ENCODE assay signal across 7 cellular contexts in genomic region chr3:47142536-47142935, GRCh38. TPM values are rescaled to one million over a fixed set of nuclear protein-coding genes. Genes with fewer than 3 reads are reported as not detected.
DNase-seq lines count a peak whose midpoint lies in the region; ATAC-seq, FAIRE-seq and TF ChIP-seq lines count a peak whose summit lies in the region.
"Not testable (repeated sequence)": the region's sequence is repeated elsewhere in the genome, so short reads cannot be mapped to it uniquely, and the experiment has no call there.

No MANE protein-coding gene starts in this region.

- intact Hi-C loops in OCI-LY7 (cut with micrococcal nuclease; ENCODE audit: unreplicated experiment); GM12878 (cut with micrococcal nuclease; ENCODE audit: unreplicated experiment); HepG2 (cut with micrococcal nuclease; ENCODE audit: unreplicated experiment): not testable (repeated sequence)

- peak overlapping the region; percentile 14 for H3K27ac Mint-ChIP-seq in T-helper 17 cell

- H3K36me3 ChIP-seq in BLaER1 treated with 17β-estradiol and CSF1 and Interleukin-3, amounts not matched to agents 10 nM and 100 nM: peaks cover 0 to 30% (median 21%) of the 10 kb centered on the region in 11 experiments; a peak in 13 of 22 replicates
- not testable (repeated sequence) for H3K36me3 ChIP-seq in DOHH2 (ENCODE audit: control insufficient read depth, low read length); GM12878 (ENCODE audit: control insufficient read depth in 2 of 2, insufficient read depth in 2 of 2, low read length in 1 of 2); HepG2 (replicated peaks in 1 of 2; ENCODE audit: control insufficient read depth in 1 of 2, insufficient read depth in 2 of 2, low read length in 2 of 2)
- H3K36me3 ChIP-seq in OCI-LY7 (ENCODE audit: insufficient read depth, low read length): peaks cover 19% of the 10 kb centered on the region

- H3K9ac ChIP-seq in BLaER1 treated with 17β-estradiol and CSF1 and Interleukin-3, amounts not matched to agents 10 nM and 100 nM; GM12878 (ENCODE audit: control insufficient read depth, insufficient read depth, low read length); HepG2 (ENCODE audit: insufficient read depth, low read depth, low read length): not testable (repeated sequence)

- H2AFZ ChIP-seq in OCI-LY7 (ENCODE audit: low read length); GM12878 (ENCODE audit: control insufficient read depth, low read depth, low read length); HepG2 (ENCODE audit: low read length): not testable (repeated sequence)

- DNase-seq in NB4 (ENCODE audit: low read depth): peak; percentile 35
- not testable (repeated sequence) for DNase-seq in OCI-LY7 (ENCODE audit: low spot score); T-helper 17 cell; GM12878 (ENCODE audit: low read depth, low spot score); HepG2 (ENCODE audit: low spot score)

- CTCF ChIA-PET in OCI-LY7 (lab: Charles Lee; ENCODE audit: unreplicated experiment); HepG2 (lab: Yijun Ruan, JAX; ENCODE audit: low intra/inter-chr PET ratio, low total read pairs): not testable (repeated sequence)
- CTCF ChIA-PET in GM12878 (lab: Yijun Ruan, JAX): interaction anchor here (0.6 to 3.1 kb wide), 3 partner anchors 23 to 109 kb away, joined by 3 to 13 read pairs (median 4); partner anchors contain the start of gene SETD2

- RAD21 ChIA-PET in GM12878 (lab: Charles Lee; ENCODE audit: unreplicated experiment): interaction anchor here (0.9 to 4.5 kb wide), 3 partner anchors 14 to 83 kb away, joined by 4 to 39 read pairs (median 4); partner anchors contain the start of gene SETD2

- H4K20me1 ChIP-seq in BLaER1 treated with 17β-estradiol and CSF1 and Interleukin-3, amounts not matched to agents 10 nM and 100 nM: peaks cover 73 to 100% (median 98%) of the 10 kb centered on the region in 11 experiments
- H4K20me1 ChIP-seq in DOHH2 (ENCODE audit: control insufficient read depth, insufficient read depth, low read depth, low read length) (peaks cover 21% of the 10 kb centered on the region), OCI-LY7 (ENCODE audit: insufficient read depth, low read length) (peaks cover 29% of the 10 kb centered on the region), HepG2 (ENCODE audit: insufficient read depth, low read length) (peaks cover 16% of the 10 kb centered on the region; the same call in 1 of the 2 replicates)
- not testable (repeated sequence) for H4K20me1 ChIP-seq in GM12878 (ENCODE audit: control insufficient read depth, insufficient read depth)

- in situ Hi-C loops in GM12878 (cut with MboI); HepG2 (cut with HindIII; ENCODE audit: extremely low pct_ligation_motif_present, low pct_unique_long_range_greater_than_20kb): not testable (repeated sequence)

- H3K79me2 ChIP-seq in DOHH2 (ENCODE audit: control insufficient read depth, low read length) (peaks cover 99% of the 10 kb centered on the region), OCI-LY7 (ENCODE audit: insufficient read depth, low read depth, low read length) (peaks cover 99% of the 10 kb centered on the region), GM12878 (ENCODE audit: control insufficient read depth, insufficient read depth, low read length) (peaks cover 86% of the 10 kb centered on the region), HepG2 (ENCODE audit: insufficient read depth, low read length) (peaks cover 85% of the 10 kb centered on the region)

- not testable (repeated sequence) for H3K4me3 Mint-ChIP-seq in T-helper 17 cell

- peaks cover 0 to 17% (median 0%) of the 10 kb centered on the region in 11 experiments; a peak in 7 of 22 replicates for H3K9me3 ChIP-seq in BLaER1 treated with 17β-estradiol and CSF1 and Interleukin-3, amounts not matched to agents 10 nM and 100 nM (replicated peaks in 1 of 11)
- not testable (repeated sequence) for H3K9me3 ChIP-seq in DOHH2 (ENCODE audit: control insufficient read depth, insufficient read depth, low read length); OCI-LY7 (ENCODE audit: low read length); T-helper 17 cell (ENCODE audit: control insufficient read depth, low read length, poor library complexity, severe bottlenecking); GM12878 (replicated peaks; ENCODE audit: control insufficient read depth, insufficient read depth, low read length); HepG2 (ENCODE audit: low read length)

- peaks cover 14% of the 10 kb centered on the region for H3F3A ChIP-seq in DOHH2 (ENCODE audit: control insufficient read depth, insufficient read depth)

- H3K4me1 Mint-ChIP-seq in T-helper 17 cell: peaks cover 23% of the 10 kb centered on the region

- not testable (repeated sequence) for TF ChIP-seq RAD21 in GM12878 (IDR thresholded peaks at IDR 0.05; ENCODE audit: insufficient read depth, low read depth, low read length); HepG2 (CRISPR knock-in tag; IDR thresholded peaks at IDR 0.05)

- SMC1A ChIA-PET in GM12878 (lab: Charles Lee; ENCODE audit: uncharacterized antibody, unreplicated experiment): interaction anchor here (1.8 to 4.3 kb wide), 4 partner anchors 10 to 29 kb away, joined by 9 to 19 read pairs (median 12); no protein-coding TSS in a partner anchor

- H3K4me3 ChIP-seq in BLaER1 treated with 17β-estradiol and CSF1 and Interleukin-3, amounts not matched to agents 10 nM and 100 nM; DOHH2 (ENCODE audit: low read length); NB4 (ENCODE audit: low read depth, low read length); OCI-LY7 (ENCODE audit: low read depth, low read length, poor library complexity, severe bottlenecking); GM12878; HepG2 (replicated peaks in 1 of 3; ENCODE audit: insufficient read depth in 1 of 3, low read depth in 2 of 3, low read length in 3 of 3): not testable (repeated sequence)

- not testable (repeated sequence) for FAIRE-seq in GM12878 (lab: Jason Lieb, UNC); HepG2 (lab: Jason Lieb, UNC)

- H3K36me3 Mint-ChIP-seq in T-helper 17 cell (ENCODE audit: low read depth): not testable (repeated sequence)

- not testable (repeated sequence) for TF ChIP-seq EP300 in GM12878 (IDR thresholded peaks at IDR 0.05; ENCODE audit: borderline replicate concordance in 1 of 2, control insufficient read depth in 1 of 2, low read depth in 2 of 2, low read length in 2 of 2); HepG2 (IDR thresholded peaks at IDR 0.05; ENCODE audit: low read depth in 2 of 2, low read length in 2 of 2); HepG2 (CRISPR knock-in tag; IDR thresholded peaks at IDR 0.05; ENCODE audit: borderline replicate concordance)

- H3K27me3 ChIP-seq in BLaER1 treated with 17β-estradiol and CSF1 and Interleukin-3, amounts not matched to agents 10 nM and 100 nM; DOHH2 (ENCODE audit: control insufficient read depth, low read length); GM12878 (replicated peaks in 1 of 2; ENCODE audit: control insufficient read depth in 2 of 2, insufficient read depth in 2 of 2, low read length in 1 of 2); HepG2 (ENCODE audit: control insufficient read depth in 1 of 2, insufficient read depth in 2 of 2, low read length in 2 of 2): not testable (repeated sequence)

- H3K9me2 ChIP-seq in DOHH2 (replicated peaks; ENCODE audit: control insufficient read depth, low read length); OCI-LY7 (ENCODE audit: insufficient read depth, low read length): not testable (repeated sequence)

- POLR2A ChIA-PET in OCI-LY7 (lab: Charles Lee) (interaction anchor here (1.3 to 3.8 kb wide), 2 partner anchors 13 to 22 kb away, joined by 4 to 12 read pairs; no protein-coding TSS in a partner anchor), GM12878 (lab: Charles Lee) (interaction anchor here (1.3 to 1.9 kb wide), 3 partner anchors 10 to 60 kb away, joined by 3 to 4 read pairs (median 4); no protein-coding TSS in a partner anchor)
- POLR2A ChIA-PET in HepG2 (lab: Yijun Ruan, JAX): not testable (repeated sequence)

- not testable (repeated sequence) for TF ChIP-seq POLR2A in NB4 (IDR thresholded peaks at IDR 0.05; ENCODE audit: extremely low read depth, insufficient read length); GM12878 (IDR thresholded peaks at IDR 0.05; ENCODE audit: low read depth, low read length); HepG2 (IDR thresholded peaks at IDR 0.05; ENCODE audit: insufficient read depth in 1 of 2, low read depth in 2 of 2, low read length in 2 of 2)

- peaks cover 15 to 30% (median 24%) of the 10 kb centered on the region in 10 experiments for H3K4me1 ChIP-seq in BLaER1 treated with 17β-estradiol and CSF1 and Interleukin-3, amounts not matched to agents 10 nM and 100 nM
- peaks cover 52% of the 10 kb centered on the region for H3K4me1 ChIP-seq in DOHH2 (ENCODE audit: control insufficient read depth, low read length)
- peaks cover 35% of the 10 kb centered on the region for H3K4me1 ChIP-seq in OCI-LY7 (ENCODE audit: insufficient read depth, low read length, poor library complexity, severe bottlenecking)
- peaks cover 19% of the 10 kb centered on the region for H3K4me1 ChIP-seq in GM12878 (ENCODE audit: control insufficient read depth, insufficient read depth, low read length)
- peaks cover 51% of the 10 kb centered on the region for H3K4me1 ChIP-seq in HepG2 (ENCODE audit: insufficient read depth, low read length)

- TF ChIP-seq CTCF in DOHH2 (IDR thresholded peaks at IDR 0.05; ENCODE audit: low read depth, low read length, poor library complexity, severe bottlenecking); NB4 (IDR thresholded peaks at IDR 0.05; ENCODE audit: low read depth, low read length); OCI-LY7 (conservative IDR thresholded peaks at IDR 0.05; ENCODE audit: low read length); GM12878 (IDR thresholded peaks at IDR 0.05 in 2 of 3, conservative IDR thresholded peaks at IDR 0.05 in 1 of 3; ENCODE audit: control insufficient read depth in 2 of 3, extremely low read depth in 1 of 3, insufficient read depth in 1 of 3, low read depth in 3 of 3, low read length in 3 of 3); HepG2 (CRISPR knock-in tag; IDR thresholded peaks at IDR 0.05): not testable (repeated sequence)

- H3K4me2 ChIP-seq in BLaER1 treated with 17β-estradiol and CSF1 and Interleukin-3, amounts not matched to agents 10 nM and 100 nM: peak overlapping the region in 6 of 11 experiments; percentile 7 to 30 (median 16); a peak in 5 of 22 replicates
- H3K4me2 ChIP-seq in DOHH2 (ENCODE audit: low read length): peak overlapping the region; percentile 79
- peak overlapping the region; percentile 68 for H3K4me2 ChIP-seq in OCI-LY7 (ENCODE audit: low read length)
- peak overlapping the region; percentile 77; the same call in 1 of the 2 replicates for H3K4me2 ChIP-seq in GM12878 (ENCODE audit: control insufficient read depth, insufficient read depth)
- H3K4me2 ChIP-seq in HepG2 (ENCODE audit: low read depth, low read length): not testable (repeated sequence)

- not testable (repeated sequence) for BruUV-seq in OCI-LY7 (replicated peaks; lab: Mats Ljungman, UMichigan); GM12878 (replicated peaks; lab: Mats Ljungman, UMichigan); HepG2 (replicated peaks; lab: Mats Ljungman, UMichigan)

- not testable (repeated sequence) for ATAC-seq in T-helper 17 cell, GM12878, HepG2

- whole genome bisulfite sequencing in GM12878 (ENCODE audit: insufficient coverage, insufficient replicate concordance, low lambda C conversion rate, missing lambda C conversion rate): 78% methylated on average over 6 of the region's 7 CpGs
- WGBS in HepG2 (ENCODE audit: low lambda C conversion rate): 62% methylated on average over 7 of the region's 7 CpGs

- not testable (repeated sequence) for H3K27me3 Mint-ChIP-seq in T-helper 17 cell

- H3K27ac ChIP-seq in BLaER1 treated with 17β-estradiol and CSF1 and Interleukin-3, amounts not matched to agents 10 nM and 100 nM; GM12878 (ENCODE audit: control insufficient read depth, insufficient read depth): not testable (repeated sequence)
- H3K27ac ChIP-seq in DOHH2 (ENCODE audit: low read depth, low read length): peak overlapping the region; percentile 15; the same call in 1 of the 2 replicates
- peak overlapping the region; percentile 31 for H3K27ac ChIP-seq in OCI-LY7 (ENCODE audit: low read depth, low read length, poor library complexity, severe bottlenecking)
- peak overlapping the region; percentile 1 for H3K27ac ChIP-seq in HepG2 (ENCODE audit: extremely low read length, insufficient read depth, low read length)

RNA-seq across cellular contexts. Expression of gene SETD2, which starts 21.4 kb away (rescaled TPM):
- 55.7 and 62.7 TPM in 2 replicates for total RNA-seq in OCI-LY7 (2014; rRNA removed; shearing (Covaris generic))
- total RNA-seq in OCI-LY7 (2022) (74.5 and 79.3 TPM in 2 replicates), T-helper 17 cell (10 to 100 TPM; 76.1 to 86.9 TPM), GM12878 (2014; rRNA removed) (26.8 and 30.1 TPM in 2 replicates), GM12878 (2014; rRNA removed; fragmentation: Illumina TruSeq; extraction: Trizol) (40.9 and 44.0 TPM in 2 replicates), GM12878 (2021) (36.3 and 39.3 TPM in 2 replicates), HepG2 (2016; rRNA removed; fragmentation: Illumina TruSeq; extraction: Trizol) (24.2 and 39.5 TPM in 2 replicates)
- 194 and 205 TPM in 2 replicates for total RNA-seq in GM12878 (2013; cell fraction: nucleolus; rRNA removed)
- 19.4 TPM for polyA plus RNA-seq in GM12878 (2011; ENCODE audit: low read depth)
- polyA plus RNA-seq in GM12878 (2011; rRNA removed) (30.2 and 34.9 TPM in 2 replicates), GM12878 (2014; fragmentation: Illumina TruSeq; extraction: Trizol) (44.9 and 52.2 TPM in 2 replicates), GM12878 (2014; fragmentation: Nextera tagmentation; extraction: Ambion mirVana) (1 to 10 TPM; 8.4 to 8.5 TPM), GM12878 (2014; rRNA removed) (19.1 and 22.2 TPM in 2 replicates), GM12878 (2016; fragmentation: Nextera tagmentation; extraction: Ambion mirVana) (10 to 100 TPM; 21.6 to 21.9 TPM), HepG2 (2011; rRNA removed) (14.2 and 15.0 TPM in 2 replicates)
- 19.5 and 20.7 TPM in 2 replicates for polyA plus RNA-seq in GM12878 (2011; cell fraction: cytosol; rRNA removed)
- 30.7 and 35.8 TPM in 2 replicates for polyA plus RNA-seq in GM12878 (2011; cell fraction: nucleus; rRNA removed)
- polyA plus RNA-seq in GM12878 (2012): 20.4 and 24.3 TPM in 2 replicates
- polyA minus RNA-seq in GM12878 (2011; rRNA and poly(A)+ RNA removed): 51.7 and 65.0 TPM in 2 replicates
- 24.2 and 25.0 TPM in 2 replicates for polyA minus RNA-seq in GM12878 (2011; cell fraction: cytosol; rRNA and poly(A)+ RNA removed)
- polyA minus RNA-seq in GM12878 (2011; cell fraction: nucleus; rRNA and poly(A)+ RNA removed): 33.9 and 56.1 TPM in 2 replicates
- total RNA-seq in HepG2 (2016; cell fraction: cytosol; rRNA removed; fragmentation: Illumina TruSeq; extraction: Trizol; ENCODE audit: low read depth): 38.6 and 41.2 TPM in 2 replicates
- 22.3 and 34.2 TPM in 2 replicates for total RNA-seq in HepG2 (2016; cell fraction: insoluble cytoplasmic fraction; rRNA removed; fragmentation: Illumina TruSeq; extraction: Trizol)
- 16.3 and 20.2 TPM in 2 replicates for total RNA-seq in HepG2 (2016; cell fraction: membrane; rRNA removed; fragmentation: Illumina TruSeq; extraction: Trizol)
- total RNA-seq in HepG2 (2016; cell fraction: nucleus; rRNA removed; fragmentation: Illumina TruSeq; extraction: Trizol): 35.8 and 43.2 TPM in 2 replicates
- polyA plus RNA-seq in HepG2 (2011; cell fraction: cytosol; rRNA removed): 9.9 and 13.4 TPM in 2 replicates
- polyA plus RNA-seq in HepG2 (2011; cell fraction: nucleus; rRNA removed): 12.6 and 13.9 TPM in 2 replicates
- 17.9 and 19.6 TPM in 2 replicates for polyA plus RNA-seq in HepG2 (2012)
- 1.1 and 1.3 TPM in 2 replicates for polyA plus RNA-seq in HepG2 (2016; cell fraction: cytosol; fragmentation: Illumina TruSeq; extraction: Trizol; ENCODE audit: low read depth)
- 22.9 and 27.7 TPM in 2 replicates for polyA plus RNA-seq in HepG2 (2016; cell fraction: insoluble cytoplasmic fraction; fragmentation: Illumina TruSeq; extraction: Trizol; ENCODE audit: low read depth)
- polyA plus RNA-seq in HepG2 (2016; cell fraction: membrane; fragmentation: Illumina TruSeq; extraction: Trizol; ENCODE audit: low read depth): 1.8 and 2.5 TPM in 2 replicates
- 32.2 and 33.2 TPM in 2 replicates for polyA plus RNA-seq in HepG2 (2016; cell fraction: nucleus; fragmentation: Illumina TruSeq; extraction: Trizol; ENCODE audit: insufficient read depth, low read depth)
- 24.6 and 37.4 TPM in 2 replicates for polyA minus RNA-seq in HepG2 (2011; rRNA and poly(A)+ RNA removed; ENCODE audit: low replicate concordance)
- polyA minus RNA-seq in HepG2 (2011; cell fraction: cytosol; rRNA and poly(A)+ RNA removed): 22.9 and 27.3 TPM in 2 replicates
- 75.8 and 79.7 TPM in 2 replicates for polyA minus RNA-seq in HepG2 (2011; cell fraction: nucleus; rRNA and poly(A)+ RNA removed)
